In the genomic region with DNA sequence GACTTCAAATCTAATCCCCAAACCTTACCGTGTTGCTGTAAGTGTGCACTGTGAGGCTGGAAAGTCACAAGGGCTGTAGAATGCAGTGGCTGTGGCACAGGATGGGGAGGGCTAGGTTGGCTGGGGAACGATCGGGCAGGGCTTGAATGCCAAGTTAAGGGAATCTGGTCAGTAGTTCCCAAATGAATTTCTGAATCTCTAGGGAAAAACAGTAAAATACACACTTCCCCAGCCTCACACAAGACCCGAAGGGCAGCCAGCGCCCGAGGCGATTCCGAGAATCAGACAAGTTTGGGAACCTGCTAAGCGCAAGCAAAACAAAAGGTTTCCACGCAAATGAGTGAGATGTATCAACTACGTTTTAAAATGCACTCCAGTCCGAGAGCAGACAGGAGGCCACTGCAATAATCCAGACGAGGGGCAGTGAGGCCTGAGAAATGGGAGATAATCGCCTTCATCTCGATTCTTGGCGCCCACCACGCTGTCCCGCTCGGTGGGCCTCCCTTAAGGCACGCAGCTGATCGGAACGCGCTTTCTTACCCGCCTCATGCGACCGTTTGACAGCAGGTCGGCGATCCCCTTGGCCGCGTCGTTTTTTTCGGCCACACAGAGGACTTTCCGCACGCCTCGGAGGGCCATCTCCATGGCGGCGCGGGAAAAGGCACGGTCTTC, we compare ENCODE assay signal across 8 cellular contexts. TPM values are rescaled to one million over a fixed set of nuclear protein-coding genes. Genes with fewer than 3 reads are reported as not detected.
A peak's percentile ranks its signal among the peaks of the same experiment; 100 is the strongest.
DNase-seq lines count a peak whose midpoint lies in the region; ATAC-seq and TF ChIP-seq lines count a peak whose summit lies in the region.

No MANE protein-coding gene starts in this region.

- H3K27me3 ChIP-seq in RWPE2 (ENCODE audit: insufficient read depth, poor library complexity, severe bottlenecking) = no peaks in the 10 kb centered on the region

- DNase-seq in RWPE2 (ENCODE audit: low spot score) (no peak), endothelial cell (ENCODE audit: low spot score) (no peak), activated gamma-delta T cell treated with Interleukin-2 at 50 U/mL for 16 hours (no peak)
- peak in 1 of 10 donors; percentile 18 for DNase-seq in naive thymus-derived CD8-positive, alpha-beta T cell

- H3K27ac Mint-ChIP-seq in endothelial cell (ENCODE audit: unreplicated experiment) = peak overlapping the region; percentile 91
- peak overlapping the region; percentile 81 to 99 (median 98) for H3K27ac Mint-ChIP-seq in naive thymus-derived CD8-positive, alpha-beta T cell

- H3K9me3 Mint-ChIP-seq in endothelial cell (ENCODE audit: unreplicated experiment) = no peaks in the 10 kb centered on the region
- H3K9me3 Mint-ChIP-seq in naive thymus-derived CD8-positive, alpha-beta T cell = peaks cover 0 to 2% (median 0%) of the 10 kb centered on the region in 9 donors

- CTCF ChIA-PET in HEK293 (lab: Yijun Ruan, JAX) = interaction anchor here (0.9 to 1.1 kb wide), 2 partner anchors 67 to 96 kb away, joined by 3 read pairs; no protein-coding TSS in a partner anchor

- H3K27ac ChIP-seq in HEK293 (ENCODE audit: extremely low read depth, low read depth, low read length) (peak overlapping the region; percentile 93), RWPE2 (ENCODE audit: poor library complexity, severe bottlenecking) (peak overlapping the region; percentile 52)

- H3K4me3 ChIP-seq in HEK293 (ENCODE audit: low read depth, low read length) (peak overlapping the region; percentile 85), RWPE2 (ENCODE audit: severe bottlenecking) (peak overlapping the region; percentile 64)

- peaks cover 18% of the 10 kb centered on the region for H3K36me3 Mint-ChIP-seq in endothelial cell (ENCODE audit: low read depth, unreplicated experiment)
- peaks cover 0 to 27% (median 17%) of the 10 kb centered on the region in 3 donors for H3K36me3 Mint-ChIP-seq in naive thymus-derived CD8-positive, alpha-beta T cell

- TF ChIP-seq CTCF in HEK293 (tag by site-specific recombination; IDR thresholded peaks at IDR 0.05) (no peak), RWPE2 (IDR thresholded peaks at IDR 0.05; ENCODE audit: poor library complexity, severe bottlenecking) (no peak), endothelial cell (IDR thresholded peaks at IDR 0.05; ENCODE audit: unreplicated experiment) (no peak)

- POLR2A ChIA-PET in HEK293 (lab: Yijun Ruan, JAX) = interaction anchor here (0.6 to 1.5 kb wide), 13 partner anchors 8 to 96 kb away, joined by 3 to 8 read pairs (median 3); a partner anchor contains a TSS
- POLR2A ChIA-PET in naive thymus-derived CD8-positive, alpha-beta T cell (lab: Charles Lee) = interaction anchor here (0.7 to 2.4 kb wide), 10 partner anchors 14 to 1272 kb away, joined by 3 to 20 read pairs (median 4); a partner anchor contains a TSS

- no peaks in the 10 kb centered on the region for H3K9me3 ChIP-seq in ES-I3 (ENCODE audit: control insufficient read depth, insufficient read depth, low read length)
- no peaks in the 10 kb centered on the region for H3K9me3 ChIP-seq in HEK293 (ENCODE audit: control insufficient read depth, insufficient read depth, low read depth, low read length)
- no peaks in the 10 kb centered on the region for H3K9me3 ChIP-seq in RWPE2 (ENCODE audit: severe bottlenecking)

- no peaks in the 10 kb centered on the region for H3K4me1 ChIP-seq in ES-I3 (ENCODE audit: insufficient read depth, low read length)
- peaks cover 21% of the 10 kb centered on the region for H3K4me1 ChIP-seq in HEK293 (ENCODE audit: control insufficient read depth, insufficient read depth, low read length)
- H3K4me1 ChIP-seq in RWPE2 (ENCODE audit: insufficient read depth, poor library complexity, severe bottlenecking) = peaks cover 14% of the 10 kb centered on the region

- peaks cover 51% of the 10 kb centered on the region for H3K4me1 Mint-ChIP-seq in endothelial cell (ENCODE audit: unreplicated experiment)
- H3K4me1 Mint-ChIP-seq in naive thymus-derived CD8-positive, alpha-beta T cell = peaks cover 30 to 82% (median 76%) of the 10 kb centered on the region in 4 donors

- ATAC-seq in RWPE2 (ENCODE audit: low read depth) (no peak; the same call in 2 of the 3 replicates), HG02759 (IDR thresholded peaks at IDR 0.05; ENCODE audit: unreplicated experiment) (no peak), HG03139 (IDR thresholded peaks at IDR 0.05; ENCODE audit: unreplicated experiment) (no peak)
- peak; percentile 3 to 18 for ATAC-seq in naive thymus-derived CD8-positive, alpha-beta T cell

- H3K36me3 ChIP-seq in ES-I3 (ENCODE audit: insufficient read depth, low read length) (peaks cover 13% of the 10 kb centered on the region), HEK293 (ENCODE audit: control insufficient read depth in 2 of 2, insufficient read depth in 1 of 2, low read length in 2 of 2) (peaks cover 30 to 72% of the 10 kb centered on the region in 2 experiments), RWPE2 (ENCODE audit: low read depth) (peaks cover 61% of the 10 kb centered on the region)

- H3K4me3 Mint-ChIP-seq in endothelial cell (ENCODE audit: unreplicated experiment) = peak overlapping the region; percentile 99
- peak overlapping the region; percentile 81 to 99 (median 94) for H3K4me3 Mint-ChIP-seq in naive thymus-derived CD8-positive, alpha-beta T cell

- peak overlapping the region; percentile 93 for H3K9ac ChIP-seq in ES-I3 (ENCODE audit: low read depth, low read length)

- peaks cover 11% of the 10 kb centered on the region for H3K27me3 Mint-ChIP-seq in endothelial cell (ENCODE audit: unreplicated experiment)
- no peaks in the 10 kb centered on the region for H3K27me3 Mint-ChIP-seq in naive thymus-derived CD8-positive, alpha-beta T cell

TF ChIP-seq in HEK293, 187 proteins besides CTCF, POLR2A, EP300 and RAD21:
- TF ChIP-seq ZFP37 (tag by site-specific recombination; IDR thresholded peaks at IDR 0.05) (0 out of 2 replicates have a peak, but pooled peaks have one; percentile 48), YY1 (tag by site-specific recombination; IDR thresholded peaks at IDR 0.05) (peak; percentile 79), ZNF19 (tag by site-specific recombination; IDR thresholded peaks at IDR 0.05; ENCODE audit: low read depth) (no peak), ZNF596 (tag by site-specific recombination; IDR thresholded peaks at IDR 0.05) (no peak), ZNF23 (tag by site-specific recombination; IDR thresholded peaks at IDR 0.05; ENCODE audit: borderline replicate concordance) (no peak)

RNA-seq across cellular contexts. Expression of a gene that starts 0.6 kb away (rescaled TPM):
- 39.2 TPM for total RNA-seq in endothelial cell (ENCODE audit: unreplicated experiment)
- total RNA-seq in naive thymus-derived CD8-positive, alpha-beta T cell = 10 to 100 TPM; 47.7 to 49.7 TPM
- polyA plus RNA-seq in naive thymus-derived CD8-positive, alpha-beta T cell = 10 to 100 TPM in 2 of 3 donors, 1 to 10 TPM in 1; 9.0 to 24.9 (median 13.5) TPM

RNA-seq across cellular contexts. Expression of a gene that starts 0.9 kb away (rescaled TPM):
- 21.3 TPM for total RNA-seq in endothelial cell (ENCODE audit: unreplicated experiment)
- total RNA-seq in naive thymus-derived CD8-positive, alpha-beta T cell = 10 to 100 TPM; 49.4 to 51.7 TPM
- 1 to 10 TPM; 3.0 to 6.0 (median 5.3) TPM for polyA plus RNA-seq in naive thymus-derived CD8-positive, alpha-beta T cell

RNA-seq across cellular contexts. Expression of a gene that starts 49.2 kb away (rescaled TPM):
- 18.9 TPM for total RNA-seq in endothelial cell (ENCODE audit: unreplicated experiment)
- total RNA-seq in naive thymus-derived CD8-positive, alpha-beta T cell = 10 to 100 TPM; 17.1 to 20.1 TPM
- 10 to 100 TPM; 20.5 to 35.8 (median 35.7) TPM for polyA plus RNA-seq in naive thymus-derived CD8-positive, alpha-beta T cell

RNA-seq across cellular contexts. Expression of a gene that starts 53.7 kb away (rescaled TPM):
- 11.6 TPM for total RNA-seq in endothelial cell (ENCODE audit: unreplicated experiment)
- total RNA-seq in naive thymus-derived CD8-positive, alpha-beta T cell = 10 to 100 TPM; 16.7 to 17.4 TPM
- 10 to 100 TPM; 10.7 to 14.4 (median 10.8) TPM for polyA plus RNA-seq in naive thymus-derived CD8-positive, alpha-beta T cell

RNA-seq across cellular contexts. Expression of a gene that starts 55.7 kb away (rescaled TPM):
- total RNA-seq in endothelial cell (ENCODE audit: unreplicated experiment) = 355 TPM
- 100 to 1,000 TPM; 318 to 327 TPM for total RNA-seq in naive thymus-derived CD8-positive, alpha-beta T cell
- 100 to 1,000 TPM in 2 of 3 donors, 10 to 100 TPM in 1; 81.2 to 180 (median 100) TPM for polyA plus RNA-seq in naive thymus-derived CD8-positive, alpha-beta T cell

Comparison
In these comparisons a context has a peak if more than half of its experiments do, and no peak if none do; other contexts are left out.
1. ATAC-seq: peak in naive thymus-derived CD8-positive, alpha-beta T cell (2 of 2); none in RWPE2 (single experiment), HG02759 (single experiment) and HG03139 (single experiment).